ENCODE assay signal across 17 cellular contexts in genomic region chr21:40719615-40720014, GRCh38.
"Had no signal": no experiment of that assay in that cellular context is flagged by ENCODE, and none has a peak within 500 bp of the region (broad histone marks: within the 10 kb centered on the region; RNA-seq: fewer than 3 reads in every experiment).

No MANE protein-coding gene starts in this region.

- H3K4me3 ChIP-seq: body of pancreas, colonic mucosa, esophagus muscularis mucosa had no signal

- H3K4me1 Mint-ChIP-seq: activated CD4-positive, alpha-beta T cell treated with anti-CD3 and anti-CD28 coated beads, Interleukin-2, amount 10 ng/mL, durations not matched to agents 7 days and 5 days; activated naive CD8-positive, alpha-beta T cell treated with anti-CD3 and anti-CD28 coated beads for 36 hours; memory B cell; naive thymus-derived CD8-positive, alpha-beta T cell had no signal

- H3K36me3 ChIP-seq: colonic mucosa, esophagus muscularis mucosa, neutrophil had no signal

- H3K27me3 ChIP-seq: body of pancreas, colonic mucosa, neutrophil had no signal

- H3K9me3 ChIP-seq: body of pancreas, colonic mucosa, neutrophil had no signal

- H3K27ac Mint-ChIP-seq: activated CD4-positive, alpha-beta T cell treated with anti-CD3 and anti-CD28 coated beads, Interleukin-2, amount 10 ng/mL, durations not matched to agents 7 days and 5 days; activated naive CD8-positive, alpha-beta T cell treated with anti-CD3 and anti-CD28 coated beads for 36 hours; activated T-cell treated with anti-CD3 and anti-CD28 coated beads, Interleukin-2, amount 50 U/mL, for 72 hours; memory B cell; naive thymus-derived CD8-positive, alpha-beta T cell had no signal

- H3K36me3 Mint-ChIP-seq: activated naive CD8-positive, alpha-beta T cell treated with anti-CD3 and anti-CD28 coated beads for 36 hours; memory B cell had no signal

- H3K27ac ChIP-seq: body of pancreas, colonic mucosa, esophagus muscularis mucosa, neutrophil, parathyroid adenoma had no signal

- H3K4me1 ChIP-seq: body of pancreas, colonic mucosa, esophagus muscularis mucosa, parathyroid adenoma had no signal

- H3K27me3 Mint-ChIP-seq: activated CD4-positive, alpha-beta T cell treated with anti-CD3 and anti-CD28 coated beads, Interleukin-2, amount 10 ng/mL, durations not matched to agents 7 days and 5 days; activated naive CD8-positive, alpha-beta T cell treated with anti-CD3 and anti-CD28 coated beads for 36 hours; memory B cell had no signal

- H3K4me3 Mint-ChIP-seq: activated CD4-positive, alpha-beta T cell treated with anti-CD3 and anti-CD28 coated beads, Interleukin-2, amount 10 ng/mL, durations not matched to agents 7 days and 5 days; activated naive CD8-positive, alpha-beta T cell treated with anti-CD3 and anti-CD28 coated beads for 36 hours; activated T-cell treated with anti-CD3 and anti-CD28 coated beads, Interleukin-2, amount 50 U/mL, for 72 hours; memory B cell; naive thymus-derived CD8-positive, alpha-beta T cell had no signal

- ATAC-seq: activated T-cell treated with anti-CD3 and anti-CD28 coated beads, Interleukin-2, amount 50 U/mL, for 72 hours; body of pancreas; left ventricle myocardium superior; naive thymus-derived CD8-positive, alpha-beta T cell had no signal

- H3K9ac ChIP-seq: parathyroid adenoma had no signal

- DNase-seq: activated CD4-positive, alpha-beta T cell treated with anti-CD3 and anti-CD28 coated beads, Interleukin-2, amount 10 ng/mL, durations not matched to agents 7 days and 5 days; activated CD8-positive, alpha-beta memory T cell treated with anti-CD3 and anti-CD28 coated beads, Interleukin-2, amount 50 U/mL, for 48 hours; activated gamma-delta T cell; activated naive CD8-positive, alpha-beta T cell treated with anti-CD3 and anti-CD28 coated beads for 36 hours; activated T-cell treated with anti-CD3 and anti-CD28 coated beads, Interleukin-2, amount 50 U/mL, for 72 hours; amygdala; body of pancreas; central memory CD4-positive, alpha-beta T cell; colonic mucosa; hypothalamus; left ventricle myocardium superior; naive thymus-derived CD8-positive, alpha-beta T cell; stimulated activated CD4-positive, alpha-beta T cell treated with anti-CD3 and anti-CD28 coated beads, Interleukin-1b, Interleukin-23, amount 100 ng/mL, for 48 hours had no signal
